In the genomic region with DNA sequence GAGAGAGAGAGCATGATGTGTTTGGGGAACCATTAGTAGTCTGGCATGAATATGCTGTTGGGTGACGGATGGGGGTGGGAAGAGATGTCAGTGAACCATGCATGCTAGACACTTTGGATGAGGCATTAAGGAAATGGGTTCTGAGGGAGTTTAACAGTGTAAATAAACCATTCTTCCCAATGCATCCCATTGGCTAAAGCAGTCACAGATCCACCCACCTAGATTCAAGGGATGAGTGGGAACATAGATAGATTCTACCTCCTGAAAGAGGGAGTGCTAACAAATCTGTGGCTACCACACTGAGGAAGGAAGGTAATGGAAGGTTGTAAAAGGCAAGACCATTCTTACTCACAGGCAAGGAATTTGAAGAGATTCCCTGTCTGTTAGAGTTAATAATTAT, we compare ENCODE assay signal across 21 cellular contexts.
DNase-seq lines count a peak whose midpoint lies in the region; ATAC-seq and TF ChIP-seq lines count a peak whose summit lies in the region.
"Had no signal": no experiment of that assay in that cellular context is flagged by ENCODE, and none has a peak within 500 bp of the region (broad histone marks: within the 10 kb centered on the region; RNA-seq: fewer than 3 reads in every experiment).

No MANE protein-coding gene starts in this region.

- H3K4me3 Mint-ChIP-seq in stimulated activated memory B cell treated with anti-CD40 and anti-IgM and Interleukin-4, amounts not matched to agents 10 μg/mL and 1 μg/mL and 100 μg/mL, for 72 hours: no peak overlapping the region
- H3K4me3 Mint-ChIP-seq: CD14-positive monocyte had no signal

- ATAC-seq in stimulated activated memory B cell treated with anti-CD40 and anti-IgM and Interleukin-4, amounts not matched to agents 10 μg/mL and 1 μg/mL and 100 μg/mL, for 72 hours: no peak
- no peak for ATAC-seq in GM21367 (IDR thresholded peaks at IDR 0.05; ENCODE audit: unreplicated experiment)

- no peak for TF ChIP-seq CTCF in epithelial cell of esophagus (IDR thresholded peaks at IDR 0.05; ENCODE audit: insufficient read depth, low read depth, low read length, missing control alignments)

- no peak overlapping the region for H3K27ac Mint-ChIP-seq in stimulated activated memory B cell treated with anti-CD40 and anti-IgM and Interleukin-4, amounts not matched to agents 10 μg/mL and 1 μg/mL and 100 μg/mL, for 72 hours
- H3K27ac Mint-ChIP-seq: CD14-positive monocyte had no signal

- no peaks in the 10 kb centered on the region for H3K36me3 Mint-ChIP-seq in stimulated activated memory B cell treated with anti-CD40 and anti-IgM and Interleukin-4, amounts not matched to agents 10 μg/mL and 1 μg/mL and 100 μg/mL, for 72 hours
- H3K36me3 Mint-ChIP-seq: CD14-positive monocyte had no signal

- H3K9me3 Mint-ChIP-seq in stimulated activated memory B cell treated with anti-CD40 and anti-IgM and Interleukin-4, amounts not matched to agents 10 μg/mL and 1 μg/mL and 100 μg/mL, for 72 hours: no peaks in the 10 kb centered on the region
- H3K9me3 Mint-ChIP-seq: CD14-positive monocyte had no signal

- DNase-seq in NCI-H1417 (lab: John Stamatoyannopoulos, UW) (peak in 2 of 3 experiments; percentile 28 to 63), NCI-H1417 treated with DMSO at 0.1 percent for 48 hours (lab: John Stamatoyannopoulos, UW) (no peak), HK-2 (ENCODE audit: unreplicated experiment) (peak; percentile 6), epithelial cell of esophagus (ENCODE audit: low read depth) (peak; percentile 4), putamen (ENCODE audit: low spot score) (peak; percentile 31)
- DNase-seq in activated effector memory CD4-positive, alpha-beta T cell treated with Interleukin-2 at 50 U/mL for 16 hours: no peak
- DNase-seq: 8988T, DMS 273 treated with DMSO at 0.1 percent for 48 hours, GF-D8, GM23248, HCEC 1CT, MM.1S, NCI-H1092 treated with DMSO at 0.1 percent for 48 hours, NCI-H1694, NCI-H446 treated with DMSO at 0.1 percent for 48 hours, NCI-H82, PC-9, SJCRH30 had no signal

- no peak overlapping the region for H3K4me3 ChIP-seq in epithelial cell of esophagus (ENCODE audit: low read length)
- H3K4me3 ChIP-seq: GM23248, PC-9, SJCRH30 had no signal

- H3K27me3 Mint-ChIP-seq in stimulated activated memory B cell treated with anti-CD40 and anti-IgM and Interleukin-4, amounts not matched to agents 10 μg/mL and 1 μg/mL and 100 μg/mL, for 72 hours: peaks cover 12% of the 10 kb centered on the region

- H3K4me1 Mint-ChIP-seq in stimulated activated memory B cell treated with anti-CD40 and anti-IgM and Interleukin-4, amounts not matched to agents 10 μg/mL and 1 μg/mL and 100 μg/mL, for 72 hours: no peaks in the 10 kb centered on the region

Comparison
In these comparisons a context has a peak if more than half of its experiments do, and no peak if none do; other contexts are left out.
1. DNase-seq: peak in NCI-H1417 (2 of 3), HK-2 (single experiment), epithelial cell of esophagus (single experiment) and putamen (single experiment); none in NCI-H1417 treated with DMSO at 0.1 percent for 48 hours (single experiment) and activated effector memory CD4-positive, alpha-beta T cell treated with Interleukin-2 at 50 U/mL for 16 hours (single experiment).